Comparison of ENCODE assay signal across 8 cellular contexts in genomic region chr5:1536298-1537165, GRCh38. TPM values are rescaled to one million over a fixed set of nuclear protein-coding genes. Genes with fewer than 3 reads are reported as not detected.
DNase-seq lines count a peak whose midpoint lies in the region; ATAC-seq and TF ChIP-seq lines count a peak whose summit lies in the region.

No MANE protein-coding gene starts in this region.

- H3K4me1 ChIP-seq in PC-3 (ENCODE audit: insufficient read depth, low read length) = peaks cover 13% of the 10 kb centered on the region; the same call in 1 of the 2 replicates
- peaks cover 0 to 4% (median 2%) of the 10 kb centered on the region in 4 donors for H3K4me1 ChIP-seq in liver (ENCODE audit: control insufficient read depth in 4 of 4, insufficient read depth in 4 of 4, low read length in 3 of 4)

- no peak overlapping the region for H3K27ac ChIP-seq in PC-3 (ENCODE audit: low read length)
- peak overlapping the region; percentile 55 to 78 for H3K27ac ChIP-seq in liver (ENCODE audit: low read depth in 1 of 2, low read length in 2 of 2)

- H3K4me3 ChIP-seq in GM12864 (ENCODE audit: low read depth, low read length) = peak overlapping the region; percentile 47
- peak overlapping the region; percentile 46 for H3K4me3 ChIP-seq in PC-3 (ENCODE audit: low read length)
- peak overlapping the region; percentile 7 to 52 (median 43) for H3K4me3 ChIP-seq in liver (ENCODE audit: low read depth in 1 of 3, low read length in 3 of 3)

- H3K9me3 Mint-ChIP-seq in stimulated activated memory B cell treated with anti-CD40 and anti-IgM and Interleukin-4, amounts not matched to agents 10 μg/mL and 1 μg/mL and 100 μg/mL, for 72 hours = no peaks in the 10 kb centered on the region

- H3K4me3 Mint-ChIP-seq in stimulated activated memory B cell treated with anti-CD40 and anti-IgM and Interleukin-4, amounts not matched to agents 10 μg/mL and 1 μg/mL and 100 μg/mL, for 72 hours = peak overlapping the region; percentile 79

- DNase-seq in GM12864 (ENCODE audit: low read depth) (peak; percentile 72), PC-3 (no peak), omental fat pad (ENCODE audit: low spot score) (no peak), AG08395 (ENCODE audit: low spot score) (no peak)
- DNase-seq in activated naive CD4-positive, alpha-beta T cell treated with Interleukin-2 at 50 U/mL for 16 hours = peak; percentile 77

- H4K20me1 ChIP-seq in PC-3 (ENCODE audit: low read length) = no peaks in the 10 kb centered on the region

- H3K4me2 ChIP-seq in PC-3 (ENCODE audit: low read length) = peak overlapping the region; percentile 73

- H3K79me2 ChIP-seq in PC-3 (ENCODE audit: low read length) = no peaks in the 10 kb centered on the region

- H3K9me2 ChIP-seq in PC-3 (replicated peaks; ENCODE audit: low read length) = no peaks in the 10 kb centered on the region

- H3K27me3 Mint-ChIP-seq in stimulated activated memory B cell treated with anti-CD40 and anti-IgM and Interleukin-4, amounts not matched to agents 10 μg/mL and 1 μg/mL and 100 μg/mL, for 72 hours = no peaks in the 10 kb centered on the region

- TF ChIP-seq RAD21 in liver (IDR thresholded peaks at IDR 0.05) = no peak

- H3K4me1 Mint-ChIP-seq in stimulated activated memory B cell treated with anti-CD40 and anti-IgM and Interleukin-4, amounts not matched to agents 10 μg/mL and 1 μg/mL and 100 μg/mL, for 72 hours = peaks cover 34% of the 10 kb centered on the region

- TF ChIP-seq CTCF in GM12864 (IDR thresholded peaks at IDR 0.05; ENCODE audit: low read depth, low read length, missing control alignments) (no peak), PC-3 (conservative IDR thresholded peaks at IDR 0.05; ENCODE audit: low read depth, low read length) (no peak), liver (IDR thresholded peaks at IDR 0.05; ENCODE audit: low read depth, low read length, missing input control) (no peak), omental fat pad (IDR thresholded peaks at IDR 0.05) (no peak)

- ATAC-seq in HG02588 (IDR thresholded peaks at IDR 0.05; ENCODE audit: unreplicated experiment) (peak; percentile 99), PC-3 (peak; percentile 24; the same call in 1 of the 2 replicates), omental fat pad (ENCODE audit: low FRiP score) (no peak)
- peak; percentile 99 for ATAC-seq in stimulated activated memory B cell treated with anti-CD40 and anti-IgM and Interleukin-4, amounts not matched to agents 10 μg/mL and 1 μg/mL and 100 μg/mL, for 72 hours

- H3K27me3 ChIP-seq in PC-3 (ENCODE audit: low read length) (no peaks in the 10 kb centered on the region), liver (ENCODE audit: control insufficient read depth in 4 of 4, insufficient read depth in 4 of 4, low read length in 3 of 4) (no peaks in the 10 kb centered on the region)

- POLR2A ChIA-PET in PC-3 (lab: Charles Lee; ENCODE audit: unreplicated experiment) = no interaction called here

- H3K9ac ChIP-seq in PC-3 (ENCODE audit: low read length) = peak overlapping the region; percentile 3; the same call in 1 of the 2 replicates
- H3K9ac ChIP-seq in liver (ENCODE audit: low read depth in 1 of 2, low read length in 2 of 2) = peak overlapping the region; percentile 27 to 89

- intact Hi-C loops in PC-3 (cut with micrococcal nuclease) = no loop called here

- peak overlapping the region; percentile 97 for H3K27ac Mint-ChIP-seq in stimulated activated memory B cell treated with anti-CD40 and anti-IgM and Interleukin-4, amounts not matched to agents 10 μg/mL and 1 μg/mL and 100 μg/mL, for 72 hours

- H2AFZ ChIP-seq in PC-3 (ENCODE audit: low read length) = peak overlapping the region; percentile 68

- WGBS in liver = 59% methylated on average over 9 of the region's 9 CpGs

- H3F3A ChIP-seq in PC-3 (ENCODE audit: low read length, unreplicated experiment) = no peaks in the 10 kb centered on the region

- BruUV-seq in PC-3 (replicated peaks; lab: Mats Ljungman, UMichigan) = no TSS peak

- no peaks in the 10 kb centered on the region for H3K36me3 Mint-ChIP-seq in stimulated activated memory B cell treated with anti-CD40 and anti-IgM and Interleukin-4, amounts not matched to agents 10 μg/mL and 1 μg/mL and 100 μg/mL, for 72 hours

- CTCF ChIA-PET in PC-3 (lab: Charles Lee) = no interaction called here

- H3K9me3 ChIP-seq in PC-3 (ENCODE audit: low read length) (no peaks in the 10 kb centered on the region), liver (ENCODE audit: control insufficient read depth in 4 of 4, low read length in 3 of 4) (no peaks in the 10 kb centered on the region)

- H3K36me3 ChIP-seq in PC-3 (ENCODE audit: low read depth, low read length) (no peaks in the 10 kb centered on the region), liver (ENCODE audit: control insufficient read depth in 4 of 4, insufficient read depth in 3 of 4, low read depth in 1 of 4, low read length in 3 of 4) (no peaks in the 10 kb centered on the region)

TF ChIP-seq in liver, 16 proteins besides CTCF, POLR2A, EP300 and RAD21:
- TF ChIP-seq MAX (IDR thresholded peaks at IDR 0.05) (no peak), GABPA (IDR thresholded peaks at IDR 0.05 in 1 of 2, conservative IDR thresholded peaks at IDR 0.05 in 1 of 2) (peak in 1 of 2 donors; percentile 14), RXRA (IDR thresholded peaks at IDR 0.05) (peak in 1 of 2 donors; percentile 45), FOXA2 (IDR thresholded peaks at IDR 0.05) (no peak), SP1 (IDR thresholded peaks at IDR 0.05) (no peak), JUND (IDR thresholded peaks at IDR 0.05) (no peak), ZBTB33 (IDR thresholded peaks at IDR 0.05) (no peak), HNF4G (IDR thresholded peaks at IDR 0.05) (no peak), NR2F2 (IDR thresholded peaks at IDR 0.05) (no peak), ATF3 (IDR thresholded peaks at IDR 0.05) (no peak), REST (IDR thresholded peaks at IDR 0.05) (no peak), TAF1 (conservative IDR thresholded peaks at IDR 0.05) (no peak), YY1 (IDR thresholded peaks at IDR 0.05) (no peak), HNF4A (conservative IDR thresholded peaks at IDR 0.05) (peak in 1 of 2 donors; percentile 26), FOXA1 (IDR thresholded peaks at IDR 0.05) (no peak), EGR1 (IDR thresholded peaks at IDR 0.05; ENCODE audit: low read depth in 2 of 2) (no peak)

RNA-seq across cellular contexts. Expression of gene LPCAT1, which starts 12.8 kb away (rescaled TPM):
- 121 and 144 TPM in 2 replicates for total RNA-seq in PC-3 (2014; rRNA removed)
- 10 to 100 TPM; 12.0 to 12.8 TPM for total RNA-seq in liver
- 1 to 10 TPM; 1.5 to 7.7 TPM for polyA plus RNA-seq in liver
- total RNA-seq in omental fat pad = 10 to 100 TPM; 22.3 to 37.1 (median 34.5) TPM

Comparison
In these comparisons a context has a peak if more than half of its experiments do, and no peak if none do; other contexts are left out.
1. DNase-seq: peak in GM12864 (single experiment) and activated naive CD4-positive, alpha-beta T cell treated with Interleukin-2 at 50 U/mL for 16 hours (single experiment); none in PC-3 (single experiment), omental fat pad (single experiment) and AG08395 (single experiment).
2. Peak in every context shown above with its lines, with median percentiles within 50 percentile points of each other: H3K4me3 ChIP-seq.